In the genomic region with DNA sequence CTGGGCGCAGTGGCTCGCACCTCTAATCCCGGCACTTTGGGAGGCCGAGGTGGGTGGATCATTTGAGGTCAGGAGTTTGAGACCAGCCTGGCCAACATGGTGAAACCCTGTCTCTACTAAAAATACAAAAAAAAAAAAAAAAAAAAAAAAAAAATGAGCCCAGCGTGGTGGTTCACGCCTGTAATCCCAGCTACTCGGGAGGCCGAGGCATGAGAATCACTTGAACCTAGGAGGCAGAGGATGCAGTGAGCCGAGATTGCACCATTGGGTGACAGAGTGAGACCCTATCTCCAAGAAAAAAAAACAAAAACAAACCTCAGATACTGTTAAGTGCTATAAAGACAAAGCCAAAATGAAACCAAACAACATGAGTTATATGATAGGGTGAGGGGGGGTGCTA, we compare ENCODE assay signal across 14 cellular contexts. TPM values are rescaled to one million over a fixed set of nuclear protein-coding genes. Genes with fewer than 3 reads are reported as not detected.
A peak's percentile ranks its signal among the peaks of the same experiment; 100 is the strongest.
DNase-seq lines count a peak whose midpoint lies in the region; ATAC-seq and TF ChIP-seq lines count a peak whose summit lies in the region.
"Not testable (repeated sequence)": the region's sequence is repeated elsewhere in the genome, so short reads cannot be mapped to it uniquely, and the experiment has no call there.
"Had no signal": no experiment of that assay in that cellular context is flagged by ENCODE, and none has a peak within 500 bp of the region (broad histone marks: within the 10 kb centered on the region; RNA-seq: fewer than 3 reads in every experiment).

No MANE protein-coding gene starts in this region.

- H3K9me2 ChIP-seq in OCI-LY7 (ENCODE audit: insufficient read depth, low read length), result not testable (repeated sequence)

- H3K36me3 Mint-ChIP-seq in Calu3 (ENCODE audit: insufficient read depth, unreplicated experiment); activated CD4-positive, alpha-beta memory T cell treated with anti-CD3 and anti-CD28 coated beads, Interleukin-2, amount 10 ng/mL, durations not matched to agents 7 days and 5 days (ENCODE audit: low read depth); naive thymus-derived CD4-positive, alpha-beta T cell: not testable (repeated sequence)

- TF ChIP-seq POLR2A in esophagus muscularis mucosa (IDR thresholded peaks at IDR 0.05; ENCODE audit: low read depth); spleen (IDR thresholded peaks at IDR 0.05); vagina (IDR thresholded peaks at IDR 0.05): not testable (repeated sequence)

- intact Hi-C loops in Calu3 (cut with micrococcal nuclease; ENCODE audit: unreplicated experiment); ascending aorta (cut with DNase I); esophagus muscularis mucosa (cut with DNase I); naive thymus-derived CD4-positive, alpha-beta T cell (cut with micrococcal nuclease); spleen (cut with DNase I; ENCODE audit: low total_unique reads); vagina (cut with DNase I): not testable (repeated sequence)
- intact Hi-C loops in OCI-LY7 (cut with micrococcal nuclease; ENCODE audit: unreplicated experiment), result loop anchor here (5.0 kb wide), 1 partner anchor 369 kb away; no protein-coding TSS in a partner anchor

- TF ChIP-seq EP300 in esophagus muscularis mucosa (IDR thresholded peaks at IDR 0.05), result not testable (repeated sequence)

- H3K27me3 ChIP-seq in ascending aorta; esophagus muscularis mucosa; naive thymus-derived CD4-positive, alpha-beta T cell (ENCODE audit: control insufficient read depth in 2 of 2, insufficient read depth in 2 of 2, low read length in 2 of 2); spleen (replicated peaks in 1 of 7); vagina: not testable (repeated sequence)

- not testable (repeated sequence) for H3K79me2 ChIP-seq in OCI-LY7 (ENCODE audit: insufficient read depth, low read depth, low read length)

- peaks cover 72% of the 10 kb centered on the region for H3K4me1 ChIP-seq in OCI-LY7 (ENCODE audit: insufficient read depth, low read length, poor library complexity, severe bottlenecking)
- H3K4me1 ChIP-seq in ascending aorta, result peaks cover 12 to 20% of the 10 kb centered on the region in 2 donors
- H3K4me1 ChIP-seq in esophagus muscularis mucosa, result peaks cover 41 to 61% (median 54%) of the 10 kb centered on the region in 4 donors
- H3K4me1 ChIP-seq in naive thymus-derived CD4-positive, alpha-beta T cell (ENCODE audit: control insufficient read depth in 2 of 2, insufficient read depth in 2 of 2, low read length in 2 of 2), result peaks cover 0 to 14% of the 10 kb centered on the region in 2 donors
- peaks cover 24 to 91% (median 60%) of the 10 kb centered on the region in 6 donors for H3K4me1 ChIP-seq in spleen
- H3K4me1 ChIP-seq in vagina, result peaks cover 52% of the 10 kb centered on the region

- CTCF ChIA-PET in Calu3 (lab: Charles Lee), result interaction anchor here (1.1 kb wide), 1 partner anchor 25 kb away, joined by 3 read pairs; no protein-coding TSS in a partner anchor
- CTCF ChIA-PET in OCI-LY7 (lab: Charles Lee; ENCODE audit: unreplicated experiment), result not testable (repeated sequence)
- CTCF ChIA-PET in activated CD4-positive, alpha-beta memory T cell treated with anti-CD3 and anti-CD28 coated beads, Interleukin-2, amount 10 ng/mL, durations not matched to agents 7 days and 5 days (lab: Charles Lee), result interaction anchor here (1.3 to 2.3 kb wide), 2 partner anchors 23 to 32 kb away, joined by 5 to 13 read pairs; a partner anchor contains a TSS
- CTCF ChIA-PET in naive thymus-derived CD4-positive, alpha-beta T cell (lab: Charles Lee), result interaction anchor here (0.6 to 0.9 kb wide), 3 partner anchors 9 to 59 kb away, joined by 3 read pairs; no protein-coding TSS in a partner anchor

- not testable (repeated sequence) for TF ChIP-seq CTCF in Calu3 (IDR thresholded peaks at IDR 0.05; ENCODE audit: unreplicated experiment); OCI-LY7 (conservative IDR thresholded peaks at IDR 0.05; ENCODE audit: low read length); ascending aorta (IDR thresholded peaks at IDR 0.05); esophagus muscularis mucosa (IDR thresholded peaks at IDR 0.05); spleen (IDR thresholded peaks at IDR 0.05 in 8 of 11, conservative IDR thresholded peaks at IDR 0.05 in 3 of 11); vagina (IDR thresholded peaks at IDR 0.05)

- not testable (repeated sequence) for ATAC-seq in naive thymus-derived CD4-positive, alpha-beta T cell

- H3K4me3 ChIP-seq in OCI-LY7 (ENCODE audit: low read depth, low read length, poor library complexity, severe bottlenecking); ascending aorta; esophagus muscularis mucosa; naive thymus-derived CD4-positive, alpha-beta T cell (ENCODE audit: low read length); spleen; vagina: not testable (repeated sequence)

- BruUV-seq in Calu3 (replicated peaks; lab: Mats Ljungman, UMichigan); OCI-LY7 (replicated peaks; lab: Mats Ljungman, UMichigan): not testable (repeated sequence)

- DNase-seq in Calu3; OCI-LY7 (ENCODE audit: low spot score); activated CD4-positive, alpha-beta memory T cell treated with anti-CD3 and anti-CD28 coated beads, Interleukin-2, amount 10 ng/mL, durations not matched to agents 7 days and 5 days; ascending aorta (ENCODE audit: low spot score in 2 of 2); esophagus muscularis mucosa (ENCODE audit: extremely low spot score); naive thymus-derived CD4-positive, alpha-beta T cell; spleen; vagina (ENCODE audit: extremely low spot score in 2 of 2): not testable (repeated sequence)

- H3K4me3 Mint-ChIP-seq in Calu3 (ENCODE audit: low read depth, unreplicated experiment); activated CD4-positive, alpha-beta memory T cell treated with anti-CD3 and anti-CD28 coated beads, Interleukin-2, amount 10 ng/mL, durations not matched to agents 7 days and 5 days: not testable (repeated sequence)
- H3K4me3 Mint-ChIP-seq in naive thymus-derived CD4-positive, alpha-beta T cell, result peak overlapping the region in 2 of 10 donors; percentile 11 to 48

- not testable (repeated sequence) for H4K20me1 ChIP-seq in OCI-LY7 (ENCODE audit: insufficient read depth, low read length)

- H3K27ac ChIP-seq in OCI-LY7 (ENCODE audit: low read depth, low read length, poor library complexity, severe bottlenecking) (peak overlapping the region; percentile 93), ascending aorta (peak overlapping the region; percentile 44 to 49), esophagus muscularis mucosa (replicated peaks in 1 of 4) (peak overlapping the region; percentile 90 to 96 (median 95)), spleen (peak overlapping the region in 6 of 8 donors; percentile 84 to 92 (median 88)), vagina (peak overlapping the region; percentile 87)
- H3K27ac ChIP-seq in naive thymus-derived CD4-positive, alpha-beta T cell (ENCODE audit: low read depth, low read length), result not testable (repeated sequence)

- peaks cover 18% of the 10 kb centered on the region for H3K4me1 Mint-ChIP-seq in Calu3 (ENCODE audit: low read depth, unreplicated experiment)
- peaks cover 28% of the 10 kb centered on the region for H3K4me1 Mint-ChIP-seq in activated CD4-positive, alpha-beta memory T cell treated with anti-CD3 and anti-CD28 coated beads, Interleukin-2, amount 10 ng/mL, durations not matched to agents 7 days and 5 days
- peaks cover 19 to 32% (median 24%) of the 10 kb centered on the region in 7 donors for H3K4me1 Mint-ChIP-seq in naive thymus-derived CD4-positive, alpha-beta T cell

- not testable (repeated sequence) for H2AFZ ChIP-seq in OCI-LY7 (ENCODE audit: low read length)

- not testable (repeated sequence) for H3K36me3 ChIP-seq in OCI-LY7 (ENCODE audit: insufficient read depth, low read length); naive thymus-derived CD4-positive, alpha-beta T cell (ENCODE audit: control insufficient read depth in 2 of 3, insufficient read depth in 3 of 3, low read length in 3 of 3)
- peaks cover 14 to 17% of the 10 kb centered on the region in 2 donors for H3K36me3 ChIP-seq in ascending aorta
- peaks cover 0 to 32% (median 23%) of the 10 kb centered on the region in 4 donors for H3K36me3 ChIP-seq in esophagus muscularis mucosa
- H3K36me3 ChIP-seq in spleen, result peaks cover 0 to 16% (median 2%) of the 10 kb centered on the region in 6 donors
- peaks cover 0 to 21% of the 10 kb centered on the region in 2 donors for H3K36me3 ChIP-seq in vagina

- WGBS in esophagus muscularis mucosa, result 96% methylated on average over 9 of the region's 9 CpGs
- 87 to 96% (median 94%) methylated on average over 9 of the region's 9 CpGs for WGBS in spleen, 5 donors

- POLR2A ChIA-PET in OCI-LY7 (lab: Charles Lee), result interaction anchor here (0.6 kb wide), 1 partner anchor 17 kb away, joined by 3 read pairs; no protein-coding TSS in a partner anchor
- POLR2A ChIA-PET in activated CD4-positive, alpha-beta memory T cell treated with anti-CD3 and anti-CD28 coated beads, Interleukin-2, amount 10 ng/mL, durations not matched to agents 7 days and 5 days (lab: Charles Lee), result interaction anchor here (1.0 to 1.4 kb wide), 2 partner anchors 13 to 197 kb away, joined by 3 read pairs; no protein-coding TSS in a partner anchor
- POLR2A ChIA-PET in naive thymus-derived CD4-positive, alpha-beta T cell (lab: Charles Lee), result not testable (repeated sequence)

- peak overlapping the region; percentile 32 for H3K27ac Mint-ChIP-seq in Calu3 (ENCODE audit: unreplicated experiment)
- H3K27ac Mint-ChIP-seq in activated CD4-positive, alpha-beta memory T cell treated with anti-CD3 and anti-CD28 coated beads, Interleukin-2, amount 10 ng/mL, durations not matched to agents 7 days and 5 days, result peak overlapping the region; percentile 3
- H3K27ac Mint-ChIP-seq in naive thymus-derived CD4-positive, alpha-beta T cell, result peak overlapping the region in 8 of 9 donors; percentile 25 to 90 (median 73)

- H3K9me3 ChIP-seq in OCI-LY7 (ENCODE audit: low read length); ascending aorta; esophagus muscularis mucosa; naive thymus-derived CD4-positive, alpha-beta T cell (ENCODE audit: control insufficient read depth in 2 of 3, low read length in 3 of 3); spleen; vagina: not testable (repeated sequence)

- H3K27me3 Mint-ChIP-seq in Calu3 (ENCODE audit: unreplicated experiment); activated CD4-positive, alpha-beta memory T cell treated with anti-CD3 and anti-CD28 coated beads, Interleukin-2, amount 10 ng/mL, durations not matched to agents 7 days and 5 days; naive thymus-derived CD4-positive, alpha-beta T cell: not testable (repeated sequence)

- not testable (repeated sequence) for H3K9me3 Mint-ChIP-seq in Calu3 (ENCODE audit: low read depth, unreplicated experiment); activated CD4-positive, alpha-beta memory T cell treated with anti-CD3 and anti-CD28 coated beads, Interleukin-2, amount 10 ng/mL, durations not matched to agents 7 days and 5 days; naive thymus-derived CD4-positive, alpha-beta T cell

- peak overlapping the region; percentile 73 for H3K4me2 ChIP-seq in OCI-LY7 (ENCODE audit: low read length)

RNA-seq across cellular contexts. Expression of gene TLDC2, which starts 34.9 kb away (rescaled TPM):
- total RNA-seq in Calu3 (2022), result 1.1 and 1.9 TPM in 2 replicates
- total RNA-seq in OCI-LY7 (2014; rRNA removed; shearing (Covaris generic)), result 0.18 TPM in 1 of 2 replicates, not detected in the other
- not detected in 2 replicates for total RNA-seq in OCI-LY7 (2022)
- total RNA-seq in activated CD4-positive, alpha-beta memory T cell treated with anti-CD3 and anti-CD28 coated beads, Interleukin-2, amount 10 ng/mL, durations not matched to agents 7 days and 5 days, result not detected
- total RNA-seq in ascending aorta, result not detected
- total RNA-seq in esophagus muscularis mucosa, result under 1 TPM in 3 of 4 donors, not detected in 1; 0.34 to 0.66 (median 0.42) TPM
- total RNA-seq in naive thymus-derived CD4-positive, alpha-beta T cell, result under 1 TPM in 2 of 5 experiments, not detected in 3; 0.42 to 0.49 TPM
- polyA plus RNA-seq in naive thymus-derived CD4-positive, alpha-beta T cell, result under 1 TPM; 0.37 to 0.38 TPM
- not detected for total RNA-seq in spleen
- under 1 TPM; 0.05 to 0.16 (median 0.11) TPM for polyA plus RNA-seq in spleen
- 3.9 TPM for total RNA-seq in vagina
- total RNA-seq: activated T-cell treated with anti-CD3 and anti-CD28 coated beads, Interleukin-2, amount 50 U/mL, for 72 hours; gastrocnemius medialis; SJSA1; smooth muscle cell; T-helper 2 cell treated with Interferon-gamma antibody and Interleukin-4, amounts not matched to agents 100 ng/mL and 5 ng/mL, for 36 hours had no signal
- polyA plus RNA-seq: neural cell, smooth muscle cell had no signal

Comparison
In these comparisons a context has a peak if more than half of its experiments do, and no peak if none do; other contexts are left out.
1. H3K27ac Mint-ChIP-seq: peak in every context shown above with its lines; median percentile 73 in naive thymus-derived CD4-positive, alpha-beta T cell; 32 in Calu3; 3 in activated CD4-positive, alpha-beta memory T cell treated with anti-CD3 and anti-CD28 coated beads, Interleukin-2, amount 10 ng/mL, durations not matched to agents 7 days and 5 days.